Comparison of ENCODE assay signal across 28 cellular contexts in the genomic region with DNA sequence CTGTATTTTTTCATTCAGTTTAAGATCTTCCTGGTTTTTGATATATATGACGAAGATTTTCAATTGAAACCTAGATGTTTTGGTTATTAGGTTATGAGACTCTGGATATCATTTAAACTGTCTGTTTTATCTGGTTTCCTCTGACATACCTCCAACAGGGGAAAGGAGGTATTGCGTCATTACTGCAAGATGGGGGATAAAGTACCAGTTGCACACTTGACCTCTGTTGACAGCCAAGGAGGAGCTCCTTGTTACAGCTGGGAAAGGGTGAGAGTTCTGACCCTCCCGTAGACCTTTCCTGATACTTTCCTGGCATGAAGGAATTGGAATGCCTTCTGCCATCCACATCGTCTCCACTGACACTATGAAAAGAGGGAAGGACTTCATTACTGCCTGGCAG.
DNase-seq lines count a peak whose midpoint lies in the region; ATAC-seq, FAIRE-seq and TF ChIP-seq lines count a peak whose summit lies in the region.
"Had no signal": no experiment of that assay in that cellular context is flagged by ENCODE, and none has a peak within 500 bp of the region (broad histone marks: within the 10 kb centered on the region; RNA-seq: fewer than 3 reads in every experiment).

No MANE protein-coding gene starts in this region.

- H3K4me2 ChIP-seq in K562 (ENCODE audit: insufficient read depth, low read length) (no peak overlapping the region), neural progenitor cell (no peak overlapping the region)

- H3K9ac ChIP-seq in K562 (ENCODE audit: insufficient read depth in 1 of 2, low read depth in 2 of 2, low read length in 2 of 2) (no peak overlapping the region), neural progenitor cell (no peak overlapping the region)

- H3K36me3 Mint-ChIP-seq in neural progenitor cell = no peaks in the 10 kb centered on the region
- no peaks in the 10 kb centered on the region for H3K36me3 Mint-ChIP-seq in effector memory CD8-positive, alpha-beta T cell (ENCODE audit: insufficient read depth)
- H3K36me3 Mint-ChIP-seq: CD8-positive, alpha-beta T cell; immature natural killer cell; stimulated activated effector memory CD8-positive, alpha-beta T cell treated with anti-CD3 and anti-CD28 coated beads, Interleukin-12 subunit alpha, Interleukin-12 subunit beta, amount 100 ng/mL, for 72 hours had no signal

- no TSS peak for BruUV-seq in K562 (replicated peaks; lab: Mats Ljungman, UMichigan)

- H3K27ac Mint-ChIP-seq in neural progenitor cell = no peak overlapping the region
- H3K27ac Mint-ChIP-seq in effector memory CD8-positive, alpha-beta T cell = no peak overlapping the region
- H3K27ac Mint-ChIP-seq: CD8-positive, alpha-beta T cell; immature natural killer cell; stimulated activated effector memory CD8-positive, alpha-beta T cell treated with anti-CD3 and anti-CD28 coated beads, Interleukin-12 subunit alpha, Interleukin-12 subunit beta, amount 100 ng/mL, for 72 hours had no signal

- no peaks in the 10 kb centered on the region for H3K27me3 Mint-ChIP-seq in neural progenitor cell (ENCODE audit: insufficient read depth, low read depth)
- peaks cover 13 to 15% of the 10 kb centered on the region in 2 donors for H3K27me3 Mint-ChIP-seq in effector memory CD8-positive, alpha-beta T cell

- TF ChIP-seq CTCF in K562 (IDR thresholded peaks at IDR 0.05 in 2 of 3, conservative IDR thresholded peaks at IDR 0.05 in 1 of 3; ENCODE audit: insufficient read depth in 2 of 3, low read depth in 1 of 3, low read length in 3 of 3) (no peak), neural progenitor cell (IDR thresholded peaks at IDR 0.05) (peak; percentile 10)

- ATAC-seq in K562 (peak; percentile 49; the same call in 1 of the 3 replicates), HG02981 (IDR thresholded peaks at IDR 0.05; ENCODE audit: unreplicated experiment) (no peak)
- ATAC-seq in effector memory CD8-positive, alpha-beta T cell (replicated peaks) = no peak
- ATAC-seq: body of pancreas; CD8-positive, alpha-beta T cell; left lobe of liver; stimulated activated effector memory CD8-positive, alpha-beta T cell treated with anti-CD3 and anti-CD28 coated beads, Interleukin-12 subunit alpha, Interleukin-12 subunit beta, amount 100 ng/mL, for 72 hours had no signal

- no peak overlapping the region for H2AFZ ChIP-seq in K562 (ENCODE audit: low read depth, low read length)
- H2AFZ ChIP-seq in neural progenitor cell (replicated peaks) = no peak overlapping the region

- H3F3A ChIP-seq in neural progenitor cell (ENCODE audit: low read depth) = no peaks in the 10 kb centered on the region

- H3K9me3 Mint-ChIP-seq in neural progenitor cell = no peaks in the 10 kb centered on the region
- H3K9me3 Mint-ChIP-seq in effector memory CD8-positive, alpha-beta T cell = no peaks in the 10 kb centered on the region
- H3K9me3 Mint-ChIP-seq: stimulated activated effector memory CD8-positive, alpha-beta T cell treated with anti-CD3 and anti-CD28 coated beads, Interleukin-12 subunit alpha, Interleukin-12 subunit beta, amount 100 ng/mL, for 72 hours had no signal

- no peak overlapping the region for H3K4me3 Mint-ChIP-seq in neural progenitor cell
- no peak overlapping the region for H3K4me3 Mint-ChIP-seq in effector memory CD8-positive, alpha-beta T cell
- H3K4me3 Mint-ChIP-seq: CD8-positive, alpha-beta T cell; immature natural killer cell; naive B cell; stimulated activated effector memory CD8-positive, alpha-beta T cell treated with anti-CD3 and anti-CD28 coated beads, Interleukin-12 subunit alpha, Interleukin-12 subunit beta, amount 100 ng/mL, for 72 hours had no signal

- no peaks in the 10 kb centered on the region for H3K36me3 ChIP-seq in K562 (ENCODE audit: control insufficient read depth, insufficient read depth, low read length)
- H3K36me3 ChIP-seq in neural progenitor cell = no peaks in the 10 kb centered on the region
- H3K36me3 ChIP-seq: SJCRH30, suprapubic skin had no signal

- H3K4me3 ChIP-seq in K562 (no peak overlapping the region), neural progenitor cell (no peak overlapping the region)
- H3K4me3 ChIP-seq: body of pancreas, SJCRH30, suprapubic skin had no signal

- no peaks in the 10 kb centered on the region for H3K27me3 ChIP-seq in K562 (ENCODE audit: control insufficient read depth in 2 of 2, insufficient read depth in 2 of 2, low read length in 2 of 2)
- no peaks in the 10 kb centered on the region for H3K27me3 ChIP-seq in neural progenitor cell
- H3K27me3 ChIP-seq: body of pancreas, suprapubic skin had no signal

- no peak for TF ChIP-seq RAD21 in K562 (CRISPR knock-in tag; conservative IDR thresholded peaks at IDR 0.05 in 1 of 2, IDR thresholded peaks at IDR 0.05 in 1 of 2)

- FAIRE-seq in K562 (lab: Jason Lieb, UNC) = no peak

- H3K9me3 ChIP-seq in K562 (replicated peaks; ENCODE audit: control insufficient read depth, insufficient read depth, low read depth, low read length) (no peaks in the 10 kb centered on the region), neural progenitor cell (ENCODE audit: low read depth) (no peaks in the 10 kb centered on the region)
- H3K9me3 ChIP-seq: body of pancreas, SJCRH30, suprapubic skin had no signal

- no peak overlapping the region for H3K27ac ChIP-seq in K562 (ENCODE audit: extremely low read depth, low read depth, low read length)
- H3K27ac ChIP-seq in neural progenitor cell = no peak overlapping the region
- H3K27ac ChIP-seq: body of pancreas, SJCRH30, suprapubic skin had no signal

- intact Hi-C loops in K562 (cut with micrococcal nuclease) = no loop called here

- POLR2A ChIA-PET in K562 (lab: Yijun Ruan, JAX) = no interaction called here

- no peaks in the 10 kb centered on the region for H3K4me1 ChIP-seq in K562 (replicated peaks in 1 of 2; ENCODE audit: control insufficient read depth in 2 of 2, insufficient read depth in 2 of 2, low read length in 2 of 2)
- peaks cover 7% of the 10 kb centered on the region for H3K4me1 ChIP-seq in neural progenitor cell
- H3K4me1 ChIP-seq: body of pancreas, SJCRH30, suprapubic skin had no signal

- in situ Hi-C loops in K562 (cut with MboI) = no loop called here

- H4K20me1 ChIP-seq in K562 (replicated peaks; ENCODE audit: control insufficient read depth, insufficient read depth, low read length) = no peaks in the 10 kb centered on the region
- H4K20me1 ChIP-seq in neural progenitor cell (ENCODE audit: low read depth) = no peaks in the 10 kb centered on the region

- TF ChIP-seq POLR2A in K562 (conservative IDR thresholded peaks at IDR 0.05) = no peak

- DNase-seq in DMS53 (lab: John Stamatoyannopoulos, UW) = peak; percentile 5
- no peak for DNase-seq in DMS53 treated with DMSO at 0.1 percent for 48 hours (lab: John Stamatoyannopoulos, UW; ENCODE audit: unreplicated experiment)
- DNase-seq in LHCN-M2 (ENCODE audit: low read depth) = peak; percentile 2
- no peak for DNase-seq in K562 (ENCODE audit: extremely low read depth in 1 of 4, low spot score in 3 of 4)
- DNase-seq in neural progenitor cell (ENCODE audit: low spot score) = no peak
- no peak for DNase-seq in stimulated activated CD4-positive, alpha-beta T cell treated with anti-CD3 and anti-CD28 coated beads, Interleukin-2, amount 100 ng/mL, for 48 hours
- no peak for DNase-seq in effector memory CD8-positive, alpha-beta T cell
- DNase-seq: 8988T; activated CD4-positive, alpha-beta T cell treated with anti-CD3 and anti-CD28 coated beads for 4 hours; activated CD8-positive, alpha-beta memory T cell treated with anti-CD3 and anti-CD28 coated beads for 24 hours; activated T-cell treated with anti-CD3 and anti-CD28 coated beads, Interleukin-2, amount 50 U/mL, for 1 hour; body of pancreas; CD8-positive, alpha-beta T cell; DMS153; foreskin fibroblast; GF-D8; immature natural killer cell; Karpas-422; naive B cell; NCI-H1105 treated with DMSO at 0.1 percent for 48 hours; NCI-H446; NK-92 treated with Interleukin-12 subunit alpha and Interleukin-12 subunit beta, amount 100 ng/mL, for 24 hours; occipital lobe; SJCRH30 had no signal

- H3K9me1 ChIP-seq in K562 (ENCODE audit: control insufficient read depth, insufficient read depth, low read length) = no peaks in the 10 kb centered on the region

- TF ChIP-seq EP300 in K562 (IDR thresholded peaks at IDR 0.05; ENCODE audit: low read length) = no peak

- no peaks in the 10 kb centered on the region for H3K79me2 ChIP-seq in K562 (ENCODE audit: control insufficient read depth, insufficient read depth, low read length)
- no peaks in the 10 kb centered on the region for H3K79me2 ChIP-seq in neural progenitor cell (ENCODE audit: low read depth)

- CTCF ChIA-PET in K562 (lab: Yijun Ruan, JAX; ENCODE audit: low intra/inter-chr PET ratio) = no interaction called here

- peaks cover 3% of the 10 kb centered on the region for H3K4me1 Mint-ChIP-seq in neural progenitor cell
- H3K4me1 Mint-ChIP-seq in effector memory CD8-positive, alpha-beta T cell (ENCODE audit: low read depth in 2 of 2) = no peaks in the 10 kb centered on the region
- H3K4me1 Mint-ChIP-seq: immature natural killer cell; stimulated activated effector memory CD8-positive, alpha-beta T cell treated with anti-CD3 and anti-CD28 coated beads, Interleukin-12 subunit alpha, Interleukin-12 subunit beta, amount 100 ng/mL, for 72 hours had no signal

- WGBS in K562 (ENCODE audit: insufficient coverage, low coverage, missing lambda C conversion rate) = 0% methylated on average over 4 of the region's 4 CpGs

TF ChIP-seq in K562, 482 proteins besides CTCF, POLR2A, EP300 and RAD21:
- TF ChIP-seq CEBPB (tag; IDR thresholded peaks at IDR 0.05) (peak; percentile 83), SETDB1 (IDR thresholded peaks at IDR 0.05; ENCODE audit: low read length) (no peak), ATF7 (IDR thresholded peaks at IDR 0.05) (peak; percentile 24; the same call in 1 of the 2 replicates), CEBPG (CRISPR knock-in tag; IDR thresholded peaks at IDR 0.05) (no peak), CEBPG (tag; conservative IDR thresholded peaks at IDR 0.05 in 1 of 2, IDR thresholded peaks at IDR 0.05 in 1 of 2) (peak; percentile 73 to 86)
- TF ChIP-seq, protein P1, sequence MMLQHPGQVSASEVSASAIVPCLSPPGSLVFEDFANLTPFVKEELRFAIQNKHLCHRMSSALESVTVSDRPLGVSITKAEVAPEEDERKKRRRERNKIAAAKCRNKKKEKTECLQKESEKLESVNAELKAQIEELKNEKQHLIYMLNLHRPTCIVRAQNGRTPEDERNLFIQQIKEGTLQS (IDR thresholded peaks at IDR 0.05) = peak; percentile 81
- TF ChIP-seq, protein P1 (CRISPR knock-in tag; conservative IDR thresholded peaks at IDR 0.05) = no peak

Comparison
In these comparisons a context has a peak if more than half of its experiments do, and no peak if none do; other contexts are left out.
1. DNase-seq: peak in DMS53 (single experiment) and LHCN-M2 (single experiment); none in DMS53 treated with DMSO at 0.1 percent for 48 hours (single experiment), K562 (0 of 4), neural progenitor cell (single experiment), stimulated activated CD4-positive, alpha-beta T cell treated with anti-CD3 and anti-CD28 coated beads, Interleukin-2, amount 100 ng/mL, for 48 hours (0 of 2) and effector memory CD8-positive, alpha-beta T cell (0 of 3).